ENCODE assay signal across 8 cellular contexts in genomic region chr1:53737648-53738204, GRCh38. TPM values are rescaled to one million over a fixed set of nuclear protein-coding genes. Genes with fewer than 3 reads are reported as not detected.
A peak's percentile ranks its signal among the peaks of the same experiment; 100 is the strongest.
DNase-seq lines count a peak whose midpoint lies in the region; ATAC-seq, FAIRE-seq and TF ChIP-seq lines count a peak whose summit lies in the region.

No MANE protein-coding gene starts in this region.

- no peak for FAIRE-seq in kidney (lab: Jason Lieb, UNC)

- H3K4me3 ChIP-seq in kidney (ENCODE audit: low read length in 2 of 2) = peak overlapping the region; percentile 65 to 69

- peak overlapping the region in 1 of 2 donors; percentile 65 for H3K9ac ChIP-seq in kidney (ENCODE audit: low read length in 2 of 2)

- no peak for DNase-seq in activated CD4-positive, alpha-beta T cell treated with anti-CD3 and anti-CD28 coated beads for 36 hours
- DNase-seq in activated CD4-positive, alpha-beta T cell treated with anti-CD3 and anti-CD28 coated beads for 48 hours = no peak
- no peak for DNase-seq in central memory CD8-positive, alpha-beta T cell (ENCODE audit: low spot score in 2 of 2)
- DNase-seq in kidney (peak; percentile 78), hippocampal formation (lab: John Stamatoyannopoulos, UW) (no peak), NCI-H2171 treated with DMSO at 0.1 percent for 48 hours (lab: John Stamatoyannopoulos, UW) (no peak)
- peak in 1 of 2 donors; percentile 51 for DNase-seq in stimulated activated effector memory CD8-positive, alpha-beta T cell treated with anti-CD3 and anti-CD28 coated beads, Interleukin-12 subunit alpha, Interleukin-12 subunit beta, amount 100 ng/mL, for 72 hours (ENCODE audit: low spot score in 2 of 2)
- DNase-seq in stimulated activated CD4-positive, alpha-beta T cell treated with anti-CD3 and anti-CD28 coated beads, Interleukin-4, amount 100 ng/mL, for 1 hour = no peak

- no peaks in the 10 kb centered on the region for H3K9me3 ChIP-seq in kidney (ENCODE audit: control insufficient read depth in 1 of 2, low read length in 2 of 2)

- H3K4me1 ChIP-seq in kidney (ENCODE audit: control insufficient read depth in 1 of 2, insufficient read depth in 1 of 2, low read depth in 1 of 2, low read length in 2 of 2) = peaks cover 9 to 15% of the 10 kb centered on the region in 2 donors

- peak overlapping the region; percentile 10 for H3K4me3 Mint-ChIP-seq in activated CD4-positive, alpha-beta T cell treated with anti-CD3 and anti-CD28 coated beads for 36 hours
- peak overlapping the region; percentile 46 for H3K4me3 Mint-ChIP-seq in central memory CD8-positive, alpha-beta T cell
- H3K4me3 Mint-ChIP-seq in stimulated activated effector memory CD8-positive, alpha-beta T cell treated with anti-CD3 and anti-CD28 coated beads, Interleukin-12 subunit alpha, Interleukin-12 subunit beta, amount 100 ng/mL, for 72 hours = peak overlapping the region; percentile 39

- H3K36me3 Mint-ChIP-seq in activated CD4-positive, alpha-beta T cell treated with anti-CD3 and anti-CD28 coated beads for 36 hours (ENCODE audit: low read depth) = no peaks in the 10 kb centered on the region
- H3K36me3 Mint-ChIP-seq in central memory CD8-positive, alpha-beta T cell (ENCODE audit: insufficient read depth) = no peaks in the 10 kb centered on the region
- H3K36me3 Mint-ChIP-seq in stimulated activated effector memory CD8-positive, alpha-beta T cell treated with anti-CD3 and anti-CD28 coated beads, Interleukin-12 subunit alpha, Interleukin-12 subunit beta, amount 100 ng/mL, for 72 hours = no peaks in the 10 kb centered on the region

- ATAC-seq in activated CD4-positive, alpha-beta T cell treated with anti-CD3 and anti-CD28 coated beads for 36 hours = no peak
- ATAC-seq in central memory CD8-positive, alpha-beta T cell (replicated peaks; ENCODE audit: extremely low read depth, poor library complexity, severe bottlenecking) = no peak
- ATAC-seq in stimulated activated effector memory CD8-positive, alpha-beta T cell treated with anti-CD3 and anti-CD28 coated beads, Interleukin-12 subunit alpha, Interleukin-12 subunit beta, amount 100 ng/mL, for 72 hours = no peak

- H3K27me3 Mint-ChIP-seq in activated CD4-positive, alpha-beta T cell treated with anti-CD3 and anti-CD28 coated beads for 36 hours = peaks cover 37% of the 10 kb centered on the region
- peaks cover 59% of the 10 kb centered on the region for H3K27me3 Mint-ChIP-seq in central memory CD8-positive, alpha-beta T cell

- intact Hi-C loops in activated CD4-positive, alpha-beta T cell treated with anti-CD3 and anti-CD28 coated beads for 36 hours (cut with DNase I, micrococcal nuclease) = no loop called here
- intact Hi-C loops in kidney (cut with DNase I) = no loop called here

- peak overlapping the region; percentile 63 to 64 for H3K27ac ChIP-seq in kidney (ENCODE audit: low read depth in 2 of 2, low read length in 2 of 2)

- no peak for TF ChIP-seq CTCF in kidney (IDR thresholded peaks at IDR 0.05; ENCODE audit: borderline replicate concordance, extremely low read depth, insufficient read depth)

- H3K36me3 ChIP-seq in kidney (ENCODE audit: control insufficient read depth in 1 of 2, insufficient read depth in 2 of 2, low read length in 2 of 2) = no peaks in the 10 kb centered on the region

- CTCF ChIA-PET in activated CD4-positive, alpha-beta T cell treated with anti-CD3 and anti-CD28 coated beads for 36 hours (lab: Charles Lee) = interaction anchor here (0.6 to 1.5 kb wide), 3 partner anchors 13 to 247 kb away, joined by 3 read pairs; no protein-coding TSS in a partner anchor

- POLR2A ChIA-PET in activated CD4-positive, alpha-beta T cell treated with anti-CD3 and anti-CD28 coated beads for 36 hours (lab: Charles Lee) = no interaction called here

- H3K4me1 Mint-ChIP-seq in activated CD4-positive, alpha-beta T cell treated with anti-CD3 and anti-CD28 coated beads for 36 hours = peaks cover 2% of the 10 kb centered on the region
- H3K4me1 Mint-ChIP-seq in central memory CD8-positive, alpha-beta T cell = no peaks in the 10 kb centered on the region
- H3K4me1 Mint-ChIP-seq in stimulated activated effector memory CD8-positive, alpha-beta T cell treated with anti-CD3 and anti-CD28 coated beads, Interleukin-12 subunit alpha, Interleukin-12 subunit beta, amount 100 ng/mL, for 72 hours = no peaks in the 10 kb centered on the region

- peaks cover 1% of the 10 kb centered on the region for H3K9me3 Mint-ChIP-seq in activated CD4-positive, alpha-beta T cell treated with anti-CD3 and anti-CD28 coated beads for 36 hours (ENCODE audit: low read depth)
- H3K9me3 Mint-ChIP-seq in central memory CD8-positive, alpha-beta T cell = peaks cover 2% of the 10 kb centered on the region
- H3K9me3 Mint-ChIP-seq in stimulated activated effector memory CD8-positive, alpha-beta T cell treated with anti-CD3 and anti-CD28 coated beads, Interleukin-12 subunit alpha, Interleukin-12 subunit beta, amount 100 ng/mL, for 72 hours = peaks cover 1% of the 10 kb centered on the region

- no peak overlapping the region for H3K27ac Mint-ChIP-seq in activated CD4-positive, alpha-beta T cell treated with anti-CD3 and anti-CD28 coated beads for 36 hours
- H3K27ac Mint-ChIP-seq in central memory CD8-positive, alpha-beta T cell (ENCODE audit: low read depth) = no peak overlapping the region
- H3K27ac Mint-ChIP-seq in stimulated activated effector memory CD8-positive, alpha-beta T cell treated with anti-CD3 and anti-CD28 coated beads, Interleukin-12 subunit alpha, Interleukin-12 subunit beta, amount 100 ng/mL, for 72 hours = no peak overlapping the region

RNA-seq across cellular contexts. Expression of gene GLIS1, which starts 1.2 kb away (rescaled TPM):
- total RNA-seq in activated CD4-positive, alpha-beta T cell treated with anti-CD3 and anti-CD28 coated beads for 36 hours = not detected
- total RNA-seq in kidney = 3.3 TPM
- polyA plus RNA-seq in kidney (ENCODE audit: insufficient read depth, low read depth, low replicate concordance) = 3.7 TPM
